ENCODE assay signal across 8 cellular contexts in genomic region chr6:26330835-26331808, GRCh38. TPM values are rescaled to one million over a fixed set of nuclear protein-coding genes. Genes with fewer than 3 reads are reported as not detected.
DNase-seq lines count a peak whose midpoint lies in the region; ATAC-seq, FAIRE-seq and TF ChIP-seq lines count a peak whose summit lies in the region.

No MANE protein-coding gene starts in this region.

- ATAC-seq in lower lobe of right lung, result no peak
- no peak for ATAC-seq in pancreas

- H3K27me3 ChIP-seq in duodenal mucosa (ENCODE audit: control insufficient read depth in 1 of 2, insufficient read depth in 2 of 2, low read length in 2 of 2), result peaks cover 29 to 65% of the 10 kb centered on the region in 2 donors
- peaks cover 86% of the 10 kb centered on the region for H3K27me3 ChIP-seq in lower lobe of right lung (ENCODE audit: low read depth)
- peaks cover 0 to 72% (median 10%) of the 10 kb centered on the region in 4 donors for H3K27me3 ChIP-seq in pancreas

- intact Hi-C loops in lower lobe of right lung (cut with DNase I) (loop anchor here (10.0 kb wide), 1 partner anchor 264 kb away; the partner anchor contains the start of gene ABT1), pancreas (cut with DNase I) (no loop called here)

- DNase-seq in GM10248 (ENCODE audit: extremely low spot score) (peak; percentile 57), NAMALWA (ENCODE audit: low spot score) (peak; percentile 86), retina (peak; percentile 67), lower lobe of right lung (no peak), pancreas (no peak), epidermal melanocyte (ENCODE audit: insufficient read length, low spot score) (no peak)

- H3K27ac ChIP-seq in duodenal mucosa (ENCODE audit: low read depth, low read length) (no peak overlapping the region), lower lobe of right lung (no peak overlapping the region), pancreas (no peak overlapping the region)

- TF ChIP-seq CTCF in GM10248 (IDR thresholded peaks at IDR 0.05; ENCODE audit: control extremely low read depth, extremely low read depth, low read depth, missing control alignments) (no peak), WI38 (IDR thresholded peaks at IDR 0.05; ENCODE audit: low read depth, low read length) (no peak), lower lobe of right lung (IDR thresholded peaks at IDR 0.05) (no peak), pancreas (IDR thresholded peaks at IDR 0.05) (no peak)

- no peak for FAIRE-seq in pancreas (lab: Jason Lieb, UNC)

- H3K36me3 ChIP-seq in duodenal mucosa (ENCODE audit: control insufficient read depth in 1 of 2, insufficient read depth in 2 of 2, low read length in 2 of 2) (no peaks in the 10 kb centered on the region), lower lobe of right lung (no peaks in the 10 kb centered on the region), pancreas (no peaks in the 10 kb centered on the region)

- peak overlapping the region in 1 of 2 donors; percentile 14 for H3K9ac ChIP-seq in duodenal mucosa (ENCODE audit: low read depth in 1 of 2, low read length in 2 of 2)

- 12 to 13% methylated on average over 28 of the region's 28 CpGs for WGBS in pancreas, 2 donors

- H3K4me1 ChIP-seq in duodenal mucosa (ENCODE audit: control insufficient read depth in 1 of 2, insufficient read depth in 2 of 2, low read length in 2 of 2) (peaks cover 10 to 19% of the 10 kb centered on the region in 2 donors), lower lobe of right lung (peaks cover 13% of the 10 kb centered on the region), pancreas (no peaks in the 10 kb centered on the region)

- POLR2A ChIA-PET in GM10248 (lab: Yijun Ruan, JAX), result interaction anchor here (1.2 to 1.4 kb wide), 2 partner anchors 46 to 114 kb away, joined by 3 to 4 read pairs; a partner anchor contains a TSS

- H3K9me3 ChIP-seq in duodenal mucosa (ENCODE audit: control insufficient read depth in 1 of 2, low read length in 2 of 2) (no peaks in the 10 kb centered on the region), lower lobe of right lung (no peaks in the 10 kb centered on the region), pancreas (no peaks in the 10 kb centered on the region)

- CTCF ChIA-PET in GM10248 (lab: Yijun Ruan, JAX), result interaction anchor here (0.7 to 2.7 kb wide), 5 partner anchors 9 to 265 kb away, joined by 3 to 12 read pairs (median 7); no protein-coding TSS in a partner anchor

- H3K4me3 ChIP-seq in WI38 (ENCODE audit: low read depth, low read length) (peak overlapping the region; percentile 66), duodenal mucosa (ENCODE audit: low read depth in 1 of 2, low read length in 2 of 2) (peak overlapping the region; percentile 47 to 60), lower lobe of right lung (no peak overlapping the region), pancreas (no peak overlapping the region)

RNA-seq across cellular contexts. Expression of gene BTN3A2, which starts 33.9 kb away (rescaled TPM):
- 79.2 TPM for total RNA-seq in lower lobe of right lung
- 10 to 100 TPM in 4 of 6 donors, 1 to 10 TPM in 2; 2.5 to 45.7 (median 10.6) TPM for total RNA-seq in pancreas
- 1 to 10 TPM; 5.9 to 8.1 TPM for polyA plus RNA-seq in pancreas

RNA-seq across cellular contexts. Expression of gene BTN2A2, which starts 51.8 kb away (rescaled TPM):
- total RNA-seq in lower lobe of right lung (33.6 TPM), pancreas (10 to 100 TPM in 1 of 6 donors, 1 to 10 TPM in 5; 1.7 to 10.5 (median 5.0) TPM)
- polyA plus RNA-seq in pancreas, result 1 to 10 TPM; 3.8 to 4.4 TPM

Comparison
In these comparisons a context has a peak if more than half of its experiments do, and no peak if none do; other contexts are left out.
1. DNase-seq: peak in GM10248 (single experiment), NAMALWA (single experiment) and retina (single experiment); none in lower lobe of right lung (single experiment), pancreas (0 of 6) and epidermal melanocyte (single experiment).
2. H3K4me3 ChIP-seq: peak in WI38 (single experiment) and duodenal mucosa (2 of 2); none in lower lobe of right lung (single experiment) and pancreas (0 of 4).